In the genomic region with DNA sequence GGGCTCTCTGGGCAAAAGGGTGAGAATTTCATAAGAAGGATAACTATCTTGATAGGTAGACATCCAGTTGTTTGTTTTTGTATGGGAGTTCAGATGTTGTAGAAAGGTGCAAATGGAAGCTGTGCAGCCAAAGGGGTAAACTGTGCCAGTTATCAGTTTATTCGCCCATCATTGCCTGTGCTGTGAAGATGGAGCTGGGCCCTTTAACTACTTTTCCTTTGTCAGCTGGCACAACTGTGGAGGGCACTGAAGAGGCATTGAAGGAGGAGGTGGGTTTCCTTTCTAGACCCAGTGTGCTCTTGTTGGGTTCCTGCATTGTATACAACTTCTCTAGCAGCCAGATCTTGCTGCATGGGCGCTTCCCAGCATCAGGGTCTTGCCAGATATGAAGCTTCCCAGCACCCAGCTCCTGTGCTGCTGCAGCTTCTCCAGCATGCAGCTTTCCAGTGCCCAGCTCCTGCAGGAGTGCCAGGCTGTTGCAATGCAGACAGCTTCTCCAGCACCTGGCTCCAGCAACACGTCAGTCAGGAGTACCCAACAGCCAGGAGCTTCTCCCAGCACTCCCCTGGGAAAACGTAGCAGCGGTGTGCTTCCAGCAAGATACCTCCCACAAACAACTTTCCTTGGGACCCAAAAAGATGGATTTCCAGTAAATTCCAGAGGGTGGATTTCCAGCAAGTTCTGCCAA, we compare ENCODE assay signal across 30 cellular contexts.
"Had no signal": no experiment of that assay in that cellular context is flagged by ENCODE, and none has a peak within 500 bp of the region (broad histone marks: within the 10 kb centered on the region; RNA-seq: fewer than 3 reads in every experiment).

No MANE protein-coding gene starts in this region.

- H3K27ac ChIP-seq: colonic mucosa, pancreas, prostate gland, skin epidermis, thyroid gland had no signal

- H3K9me3 ChIP-seq: adrenal gland, colonic mucosa, pancreas, prostate gland, thyroid gland had no signal

- H3K4me1 ChIP-seq: colonic mucosa, pancreas, prostate gland had no signal

- H3K27ac Mint-ChIP-seq: activated CD8-positive, alpha-beta T cell treated with anti-CD3 and anti-CD28 coated beads for 36 hours; activated T-cell treated with anti-CD3 and anti-CD28 coated beads, Interleukin-2, amount 50 U/mL, for 72 hours; mesothelial cell of epicardium; naive B cell; T-helper 17 cell had no signal

- H3K4me3 ChIP-seq: adrenal gland, cardiac muscle cell, colonic mucosa, pancreas, prostate gland, skin epidermis, thyroid gland had no signal

- H3K36me3 ChIP-seq: adrenal gland, cardiac muscle cell, colonic mucosa, pancreas, thyroid gland had no signal

- DNase-seq: activated CD4-positive, alpha-beta T cell treated with anti-CD3 and anti-CD28 coated beads, Interleukin-2, amount 50 U/mL, for 1 hour; activated CD4-positive, CD25-positive, alpha-beta regulatory T cell treated with anti-CD3 and anti-CD28 coated beads, Interleukin-2, amount 50 U/mL, for 72 hours; activated CD8-positive, alpha-beta T cell treated with anti-CD3 and anti-CD28 coated beads for 36 hours; activated naive CD4-positive, alpha-beta T cell; activated naive CD8-positive, alpha-beta T cell treated with anti-CD3 and anti-CD28 coated beads for 36 hours; activated T-cell treated with anti-CD3 and anti-CD28 coated beads, Interleukin-2, amount 50 U/mL, for 72 hours; adrenal gland; cerebellar nuclear complex; colonic mucosa; effector memory CD4-positive, alpha-beta T cell; islet precursor cell; naive B cell; nucleus accumbens; retina; stimulated activated CD4-positive, alpha-beta T cell treated with anti-CD3 and anti-CD28 coated beads, Interleukin-12 subunit alpha, Interleukin-12 subunit beta, amount 100 ng/mL, for 4 hours; stimulated activated CD4-positive, alpha-beta T cell treated with anti-CD3 and anti-CD28 coated beads, Interleukin-4, amount 100 ng/mL, for 1 hour; stimulated activated naive CD8-positive, alpha-beta T cell treated with anti-CD3 and anti-CD28 coated beads, Interleukin-15, amount 100 ng/mL, for 72 hours; substantia nigra; SW 1271; T-helper 17 cell; T1000; thyroid gland had no signal

- H3K27me3 Mint-ChIP-seq: activated CD8-positive, alpha-beta T cell treated with anti-CD3 and anti-CD28 coated beads for 36 hours; activated naive CD8-positive, alpha-beta T cell treated with anti-CD3 and anti-CD28 coated beads for 36 hours; brain; stimulated activated naive CD8-positive, alpha-beta T cell treated with anti-CD3 and anti-CD28 coated beads, Interleukin-15, amount 100 ng/mL, for 72 hours; T-helper 17 cell had no signal

- H3K4me3 Mint-ChIP-seq: activated CD8-positive, alpha-beta T cell treated with anti-CD3 and anti-CD28 coated beads for 36 hours; activated naive CD8-positive, alpha-beta T cell treated with anti-CD3 and anti-CD28 coated beads for 36 hours; activated T-cell treated with anti-CD3 and anti-CD28 coated beads, Interleukin-2, amount 50 U/mL, for 72 hours; brain; mesothelial cell of epicardium; neural crest cell; stimulated activated naive CD8-positive, alpha-beta T cell treated with anti-CD3 and anti-CD28 coated beads, Interleukin-15, amount 100 ng/mL, for 72 hours; T-helper 17 cell had no signal

- ATAC-seq: activated CD8-positive, alpha-beta T cell treated with anti-CD3 and anti-CD28 coated beads for 36 hours; activated T-cell treated with anti-CD3 and anti-CD28 coated beads, Interleukin-2, amount 50 U/mL, for 72 hours; pancreas; sciatic nerve; stimulated activated naive CD8-positive, alpha-beta T cell treated with anti-CD3 and anti-CD28 coated beads, Interleukin-15, amount 100 ng/mL, for 72 hours; T-helper 17 cell had no signal

- H3K27me3 ChIP-seq: adrenal gland, cardiac muscle cell, colonic mucosa, pancreas, thyroid gland had no signal
